1 cellular context compared by ENCODE assay signal in the genomic region with DNA sequence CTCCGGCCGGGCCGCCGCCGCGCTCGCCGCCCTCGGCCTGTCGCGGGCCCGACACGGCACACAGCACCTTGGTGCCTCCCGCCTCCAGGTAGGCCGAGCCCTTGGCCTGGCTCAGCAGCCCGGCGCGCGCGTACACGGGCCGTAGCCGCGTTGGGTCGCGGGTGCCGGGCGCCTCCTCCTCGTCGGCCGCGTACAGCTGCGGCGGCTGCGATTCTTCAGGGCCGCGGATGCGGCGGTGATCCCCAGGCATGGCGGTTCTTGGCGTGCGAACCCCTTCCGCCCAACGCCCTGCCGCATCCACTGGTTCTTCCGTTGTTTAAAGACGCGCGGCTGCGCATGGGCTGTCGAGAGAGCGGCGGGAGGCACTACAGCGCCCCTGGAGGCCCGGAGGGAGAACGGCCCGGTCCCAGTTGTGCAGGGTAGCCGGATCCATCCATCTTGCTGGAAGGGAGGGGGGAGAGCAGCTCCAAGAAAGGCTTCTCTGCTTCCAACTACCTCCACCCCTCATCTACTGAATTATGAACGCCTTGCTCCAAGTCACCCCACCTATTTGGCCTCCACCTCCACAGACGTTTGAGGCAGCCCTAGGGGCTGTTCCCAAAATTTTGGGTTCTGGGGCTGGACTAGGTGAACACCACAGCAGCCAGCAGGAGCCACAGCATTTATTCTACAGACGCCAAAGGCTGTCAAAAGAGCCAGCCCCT.
A peak's percentile ranks its signal among the peaks of the same experiment; 100 is the strongest.
TF ChIP-seq lines count a peak whose summit lies in the region.

EXOSC6 (minus strand) TSS at position 290 of the 704 bp plus-strand sequence; CDS start at position 250, 40 bp downstream.

TF ChIP-seq in HepG2, 621 proteins besides CTCF, POLR2A, EP300 and RAD21 (continues in another document):
- peak; percentile 85 for TF ChIP-seq ZNF138 (CRISPR knock-in tag; IDR thresholded peaks at IDR 0.05; ENCODE audit: low read depth)
- peak; percentile 97 for TF ChIP-seq AHR (CRISPR knock-in tag; IDR thresholded peaks at IDR 0.05)
- no peak for TF ChIP-seq ZNF597 (CRISPR knock-in tag; IDR thresholded peaks at IDR 0.05)
- no peak for TF ChIP-seq NR2F6 (IDR thresholded peaks at IDR 0.05)
- TF ChIP-seq NR2F6 (CRISPR knock-in tag; IDR thresholded peaks at IDR 0.05), result no peak
- TF ChIP-seq PAXIP1 (CRISPR knock-in tag; conservative IDR thresholded peaks at IDR 0.05), result peak; percentile 64; the same call in 1 of the 2 replicates
- TF ChIP-seq ARNTL (CRISPR knock-in tag; IDR thresholded peaks at IDR 0.05), result peak; percentile 73; the same call in 1 of the 2 replicates
- peak; percentile 97; the same call in 1 of the 2 replicates for TF ChIP-seq ARHGAP35 (CRISPR knock-in tag; IDR thresholded peaks at IDR 0.05; ENCODE audit: borderline replicate concordance)
- 0 out of 2 replicates have a peak, but pooled peaks have one; percentile 79 for TF ChIP-seq ISX (CRISPR knock-in tag; conservative IDR thresholded peaks at IDR 0.05)
- no peak for TF ChIP-seq ZNF180 (CRISPR knock-in tag; IDR thresholded peaks at IDR 0.05; ENCODE audit: borderline replicate concordance, low read depth)
- TF ChIP-seq ZNF878 (CRISPR knock-in tag; IDR thresholded peaks at IDR 0.05), result peak; percentile 97
- no peak for TF ChIP-seq FOXJ3 (CRISPR knock-in tag; IDR thresholded peaks at IDR 0.05; ENCODE audit: borderline replicate concordance)
- no peak for TF ChIP-seq ZNF550 (CRISPR knock-in tag; IDR thresholded peaks at IDR 0.05; ENCODE audit: borderline replicate concordance)
- peak; percentile 68; the same call in 1 of the 2 replicates for TF ChIP-seq ZBTB4 (CRISPR knock-in tag; IDR thresholded peaks at IDR 0.05; ENCODE audit: borderline replicate concordance)
- TF ChIP-seq TARDBP (CRISPR knock-in tag; IDR thresholded peaks at IDR 0.05), result peak; percentile 98
- TF ChIP-seq, protein P1, sequence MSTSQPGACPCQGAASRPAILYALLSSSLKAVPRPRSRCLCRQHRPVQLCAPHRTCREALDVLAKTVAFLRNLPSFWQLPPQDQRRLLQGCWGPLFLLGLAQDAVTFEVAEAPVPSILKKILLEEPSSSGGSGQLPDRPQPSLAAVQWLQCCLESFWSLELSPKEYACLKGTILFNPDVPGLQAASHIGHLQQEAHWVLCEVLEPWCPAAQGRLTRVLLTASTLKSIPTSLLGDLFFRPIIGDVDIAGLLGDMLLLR (CRISPR knock-in tag; IDR thresholded peaks at IDR 0.05), result peak; percentile 70; the same call in 1 of the 2 replicates
- TF ChIP-seq TBP (CRISPR knock-in tag; IDR thresholded peaks at IDR 0.05), result no peak
- TF ChIP-seq ZFP36 (IDR thresholded peaks at IDR 0.05; ENCODE audit: borderline replicate concordance, low read depth, low read length, partially characterized antibody), result no peak
- TF ChIP-seq ZNF12 (CRISPR knock-in tag; IDR thresholded peaks at IDR 0.05), result peak; percentile 81
- TF ChIP-seq YY1 (IDR thresholded peaks at IDR 0.05; ENCODE audit: insufficient read depth, insufficient replicate concordance, low read depth, low read length), result peak; percentile 93
- no peak for TF ChIP-seq FOXK2 (IDR thresholded peaks at IDR 0.05)
- TF ChIP-seq CCDC6 (CRISPR knock-in tag; IDR thresholded peaks at IDR 0.05), result peak; percentile 81; the same call in 1 of the 2 replicates
- TF ChIP-seq RBM39 (IDR thresholded peaks at IDR 0.05; ENCODE audit: low read depth, low read length, poor library complexity, severe bottlenecking), result peak; percentile 65
- TF ChIP-seq PCBP2 (optimal IDR thresholded peaks at IDR 0.05; ENCODE audit: low read depth, low read length, poor library complexity, severe bottlenecking), result no peak
- TF ChIP-seq RBFOX2 (IDR thresholded peaks at IDR 0.05; ENCODE audit: low read depth, low read length), result peak; percentile 96
- peak; percentile 90; the same call in 1 of the 2 replicates for TF ChIP-seq LBX2 (CRISPR knock-in tag; IDR thresholded peaks at IDR 0.05; ENCODE audit: borderline replicate concordance)
- peak; percentile 99 for TF ChIP-seq ZNF670 (CRISPR knock-in tag; IDR thresholded peaks at IDR 0.05; ENCODE audit: borderline replicate concordance)
- no peak for TF ChIP-seq RAD51 (IDR thresholded peaks at IDR 0.05; ENCODE audit: borderline replicate concordance)
- TF ChIP-seq ZNF788 (CRISPR knock-in tag; IDR thresholded peaks at IDR 0.05; ENCODE audit: borderline replicate concordance), result peak; percentile 99
- TF ChIP-seq ZSCAN20 (CRISPR knock-in tag; IDR thresholded peaks at IDR 0.05; ENCODE audit: borderline replicate concordance), result no peak
- TF ChIP-seq ZNF235 (CRISPR knock-in tag; IDR thresholded peaks at IDR 0.05; ENCODE audit: borderline replicate concordance), result peak; percentile 5; the same call in 1 of the 2 replicates
- peak; percentile 91 for TF ChIP-seq ZBTB38 (CRISPR knock-in tag; IDR thresholded peaks at IDR 0.05)
- TF ChIP-seq MYC (CRISPR knock-in tag; IDR thresholded peaks at IDR 0.05; ENCODE audit: borderline replicate concordance), result peak; percentile 93
- 0 out of 2 replicates have a peak, but pooled peaks have one; percentile 45 for TF ChIP-seq ZNF337 (CRISPR knock-in tag; IDR thresholded peaks at IDR 0.05; ENCODE audit: borderline replicate concordance, low read depth)
- TF ChIP-seq SOX13 (IDR thresholded peaks at IDR 0.05), result 0 out of 2 replicates have a peak, but pooled peaks have one; percentile 46
- TF ChIP-seq SOX13 (CRISPR knock-in tag; conservative IDR thresholded peaks at IDR 0.05 in 1 of 2, IDR thresholded peaks at IDR 0.05 in 1 of 2), result peak in 1 of 2 experiments; percentile 78; a peak in 2 of 4 replicates
- TF ChIP-seq NAIF1 (CRISPR knock-in tag; IDR thresholded peaks at IDR 0.05; ENCODE audit: borderline replicate concordance), result no peak
- no peak for TF ChIP-seq ZNF30 (CRISPR knock-in tag; IDR thresholded peaks at IDR 0.05)
- 0 out of 2 replicates have a peak, but pooled peaks have one; percentile 19 for TF ChIP-seq THAP8 (CRISPR knock-in tag; IDR thresholded peaks at IDR 0.05; ENCODE audit: borderline replicate concordance)
- peak; percentile 85; the same call in 1 of the 2 replicates for TF ChIP-seq SP140L (CRISPR knock-in tag; IDR thresholded peaks at IDR 0.05; ENCODE audit: borderline replicate concordance)
- peak; percentile 99 for TF ChIP-seq ZSCAN5A (CRISPR knock-in tag; IDR thresholded peaks at IDR 0.05; ENCODE audit: borderline replicate concordance)
- TF ChIP-seq SKI (IDR thresholded peaks at IDR 0.05; ENCODE audit: partially characterized antibody), result peak; percentile 71
- peak; percentile 91 for TF ChIP-seq SALL1 (CRISPR knock-in tag; IDR thresholded peaks at IDR 0.05)
- peak; percentile 97 for TF ChIP-seq REXO4 (CRISPR knock-in tag; IDR thresholded peaks at IDR 0.05; ENCODE audit: borderline replicate concordance)
- TF ChIP-seq, protein P2, sequence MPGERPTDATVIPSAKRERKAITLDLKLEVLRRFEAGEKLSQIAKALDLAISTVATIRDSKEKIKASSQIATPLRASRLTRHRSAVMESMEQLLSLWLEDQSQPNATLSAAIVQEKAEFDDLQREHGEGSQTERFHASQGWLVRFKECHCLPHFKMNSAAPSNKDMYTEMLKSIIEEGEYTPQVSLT (CRISPR knock-in tag; IDR thresholded peaks at IDR 0.05; ENCODE audit: borderline replicate concordance, low read depth), result no peak
- TF ChIP-seq ZIK1 (CRISPR knock-in tag; IDR thresholded peaks at IDR 0.05; ENCODE audit: borderline replicate concordance, low read depth), result peak; percentile 82; the same call in 1 of the 2 replicates
- TF ChIP-seq HNF4A (CRISPR knock-in tag; IDR thresholded peaks at IDR 0.05), result no peak
- TF ChIP-seq EED (CRISPR knock-in tag; IDR thresholded peaks at IDR 0.05), result peak; percentile 95; the same call in 1 of the 2 replicates
- peak; percentile 99 for TF ChIP-seq CC2D1A (CRISPR knock-in tag; IDR thresholded peaks at IDR 0.05)
- TF ChIP-seq FOXA3 (CRISPR knock-in tag; IDR thresholded peaks at IDR 0.05), result peak; percentile 76
- TF ChIP-seq, protein P3, sequence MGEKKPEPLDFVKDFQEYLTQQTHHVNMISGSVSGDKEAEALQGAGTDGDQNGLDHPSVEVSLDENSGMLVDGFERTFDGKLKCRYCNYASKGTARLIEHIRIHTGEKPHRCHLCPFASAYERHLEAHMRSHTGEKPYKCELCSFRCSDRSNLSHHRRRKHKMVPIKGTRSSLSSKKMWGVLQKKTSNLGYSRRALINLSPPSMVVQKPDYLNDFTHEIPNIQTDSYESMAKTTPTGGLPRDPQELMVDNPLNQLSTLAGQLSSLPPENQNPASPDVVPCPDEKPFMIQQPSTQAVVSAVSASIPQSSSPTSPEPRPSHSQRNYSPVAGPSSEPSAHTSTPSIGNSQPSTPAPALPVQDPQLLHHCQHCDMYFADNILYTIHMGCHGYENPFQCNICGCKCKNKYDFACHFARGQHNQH (CRISPR knock-in tag; IDR thresholded peaks at IDR 0.05), result peak; percentile 98
- peak; percentile 90 for TF ChIP-seq WIZ (CRISPR knock-in tag; IDR thresholded peaks at IDR 0.05)
- TF ChIP-seq TEAD3 (CRISPR knock-in tag; optimal IDR thresholded peaks at IDR 0.05; ENCODE audit: borderline replicate concordance), result peak; percentile 78
- peak; percentile 93 for TF ChIP-seq MXD1 (CRISPR knock-in tag; IDR thresholded peaks at IDR 0.05)
- TF ChIP-seq ERF (CRISPR knock-in tag; IDR thresholded peaks at IDR 0.05), result peak; percentile 98
